ENCODE assay signal across 24 cellular contexts in the genomic region with DNA sequence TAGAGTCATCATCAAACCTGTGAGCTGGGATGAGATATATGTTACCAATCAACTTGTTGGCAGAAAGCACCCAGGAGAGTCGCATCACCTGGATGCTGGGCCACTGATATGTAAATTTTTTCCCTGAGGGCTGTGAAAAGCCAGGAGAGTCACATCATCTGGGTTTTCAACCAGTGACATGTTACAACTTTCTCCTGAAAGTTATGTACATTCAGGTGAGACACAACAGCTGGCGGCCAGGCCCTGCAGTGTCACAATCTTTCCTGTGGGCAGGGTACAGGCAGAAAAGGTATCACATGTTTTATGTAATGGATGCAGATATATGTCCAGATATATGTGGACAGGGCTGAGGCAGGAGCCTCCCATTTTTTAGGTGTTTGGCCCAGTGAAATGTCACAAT.
"Had no signal": no experiment of that assay in that cellular context is flagged by ENCODE, and none has a peak within 500 bp of the region (broad histone marks: within the 10 kb centered on the region; RNA-seq: fewer than 3 reads in every experiment).

No MANE protein-coding gene starts in this region.

- H3K27ac Mint-ChIP-seq: activated CD4-positive, alpha-beta T cell treated with anti-CD3 and anti-CD28 coated beads, Interleukin-2, amount 10 ng/mL, durations not matched to agents 24 days and 14 days; activated T-helper 1 cell treated with anti-CD3 and anti-CD28 coated beads, Interleukin-12 subunit alpha, Interleukin-12 subunit beta, Interleukin-2, Interleukin-4 antibody, amounts not matched to agents 30 ng/mL and 10 ng/mL and 1 ng/mL, durations not matched to agents 14 hours and 24 hours and 36 hours; T-helper 1 cell treated with Interleukin-12 subunit alpha and Interleukin-12 subunit beta and Interleukin-4 antibody, amounts not matched to agents 30 μg/mL and 1 μg/mL, for 36 hours; WTC11 had no signal

- ATAC-seq: WTC11 had no signal

- H3K4me3 ChIP-seq: Peyer's patch, SJSA1 had no signal

- H3K27me3 ChIP-seq: Peyer's patch, SJSA1 had no signal

- H3K4me1 ChIP-seq: Peyer's patch, SJSA1 had no signal

- H3K4me3 Mint-ChIP-seq: activated CD4-positive, alpha-beta T cell treated with anti-CD3 and anti-CD28 coated beads, Interleukin-2, amount 10 ng/mL, durations not matched to agents 24 days and 14 days; activated naive CD4-positive, alpha-beta T cell treated with anti-CD3 and anti-CD28 coated beads, Interleukin-2, amount 10 ng/mL, durations not matched to agents 7 days and 5 days; activated T-helper 1 cell treated with anti-CD3 and anti-CD28 coated beads, Interleukin-12 subunit alpha, Interleukin-12 subunit beta, Interleukin-2, Interleukin-4 antibody, amounts not matched to agents 30 ng/mL and 10 ng/mL and 1 ng/mL, durations not matched to agents 14 hours and 24 hours and 36 hours; brain; central memory CD8-positive, alpha-beta T cell; IgD-negative memory B cell; T-helper 1 cell treated with Interleukin-12 subunit alpha and Interleukin-12 subunit beta and Interleukin-4 antibody, amounts not matched to agents 30 μg/mL and 1 μg/mL, for 36 hours; WTC11 had no signal

- H3K9me3 Mint-ChIP-seq: central memory CD8-positive, alpha-beta T cell; WTC11 had no signal

- H3K27me3 Mint-ChIP-seq: activated CD4-positive, alpha-beta T cell treated with anti-CD3 and anti-CD28 coated beads, Interleukin-2, amount 10 ng/mL, durations not matched to agents 24 days and 14 days; activated naive CD4-positive, alpha-beta T cell treated with anti-CD3 and anti-CD28 coated beads, Interleukin-2, amount 10 ng/mL, durations not matched to agents 7 days and 5 days; brain; central memory CD8-positive, alpha-beta T cell; IgD-negative memory B cell had no signal

- H3K4me1 Mint-ChIP-seq: activated CD4-positive, alpha-beta T cell treated with anti-CD3 and anti-CD28 coated beads, Interleukin-2, amount 10 ng/mL, durations not matched to agents 24 days and 14 days; activated naive CD4-positive, alpha-beta T cell treated with anti-CD3 and anti-CD28 coated beads, Interleukin-2, amount 10 ng/mL, durations not matched to agents 7 days and 5 days; brain; central memory CD8-positive, alpha-beta T cell; WTC11 had no signal

- DNase-seq: activated CD4-positive, alpha-beta T cell treated with anti-CD3 and anti-CD28 coated beads, Interleukin-2, amount 10 ng/mL, durations not matched to agents 24 days and 14 days; activated CD4-positive, CD25-positive, alpha-beta regulatory T cell treated with anti-CD3 and anti-CD28 coated beads, Interleukin-2, amount 50 U/mL, for 72 hours; activated CD8-positive, alpha-beta memory T cell treated with anti-CD3 and anti-CD28 coated beads for 24 hours; activated gamma-delta T cell; activated naive CD4-positive, alpha-beta T cell treated with anti-CD3 and anti-CD28 coated beads, Interleukin-2, amount 10 ng/mL, durations not matched to agents 7 days and 5 days; amygdala; KG1; NCI-H1048; NCI-H146; NCI-H187 treated with DMSO at 0.1 percent for 48 hours; NCI-H2081 treated with DMSO at 0.1 percent for 48 hours; NCI-H446; NCI-H524; Peyer's patch; Right ventricle myocardium superior; T-helper 9 cell had no signal

- H3K27ac ChIP-seq: Peyer's patch, RWPE1, SJSA1 had no signal

- H3K9me3 ChIP-seq: Peyer's patch had no signal
